1 cellular context compared by ENCODE assay signal in genomic region chr5:112709416-112709815, GRCh38.
TF ChIP-seq lines count a peak whose summit lies in the region.

No MANE protein-coding gene starts in this region.

TF ChIP-seq in GM23338, 12 proteins besides CTCF, POLR2A, EP300 and RAD21 (continued from another document):
- no peak for TF ChIP-seq ZNF462 (CRISPR knock-in tag; IDR thresholded peaks at IDR 0.05)
- no peak for TF ChIP-seq CREB1 (CRISPR knock-in tag; IDR thresholded peaks at IDR 0.05; ENCODE audit: low read depth)
- TF ChIP-seq POLR2AphosphoS5 (IDR thresholded peaks at IDR 0.05; ENCODE audit: low read depth): no peak
